Comparison of ENCODE assay signal across 9 cellular contexts in genomic region chr9:120873512-120873911, GRCh38. TPM values are rescaled to one million over a fixed set of nuclear protein-coding genes. Genes with fewer than 3 reads are reported as not detected.
DNase-seq lines count a peak whose midpoint lies in the region; ATAC-seq and TF ChIP-seq lines count a peak whose summit lies in the region.
"Had no signal": no experiment of that assay in that cellular context is flagged by ENCODE, and none has a peak within 500 bp of the region (broad histone marks: within the 10 kb centered on the region; RNA-seq: fewer than 3 reads in every experiment).

No MANE protein-coding gene starts in this region.

- no peaks in the 10 kb centered on the region for H3K9me2 ChIP-seq in MM.1S (replicated peaks; ENCODE audit: insufficient read depth, low read length)

- peak overlapping the region; percentile 99 for H3K4me2 ChIP-seq in MM.1S (ENCODE audit: low read depth, low read length)

- H3K9ac ChIP-seq in MM.1S (ENCODE audit: low read length): peak overlapping the region; percentile 68

- no peak for ATAC-seq in memory B cell (ENCODE audit: low read depth)
- ATAC-seq in GM18511 (IDR thresholded peaks at IDR 0.05; ENCODE audit: unreplicated experiment): no peak

- DNase-seq in ELF-1 (ENCODE audit: low read depth, low spot score) (peak; percentile 85), MM.1S (peak; percentile 86), memory B cell (ENCODE audit: low spot score in 2 of 2) (no peak), COR-L47 (lab: John Stamatoyannopoulos, UW) (no peak), sigmoid colon (no peak)
- DNase-seq in activated naive CD8-positive, alpha-beta T cell treated with anti-CD3 and anti-CD28 coated beads for 36 hours: no peak
- DNase-seq in activated CD4-positive, CD25-positive, alpha-beta regulatory T cell treated with anti-CD3 and anti-CD28 coated beads, Interleukin-2, amount 50 U/mL, for 72 hours: no peak

- peaks cover 73% of the 10 kb centered on the region for H3F3A ChIP-seq in MM.1S (ENCODE audit: insufficient read depth, low read length)

- peak overlapping the region; percentile 93 for H3K27ac Mint-ChIP-seq in activated naive CD8-positive, alpha-beta T cell treated with anti-CD3 and anti-CD28 coated beads for 36 hours
- H3K27ac Mint-ChIP-seq in memory B cell: peak overlapping the region; percentile 21
- H3K27ac Mint-ChIP-seq: mesothelial cell of epicardium had no signal

- 40 to 63% methylated on average over 4 of the region's 4 CpGs for WGBS in sigmoid colon, 2 donors

- no peaks in the 10 kb centered on the region for H3K9me3 Mint-ChIP-seq in activated naive CD8-positive, alpha-beta T cell treated with anti-CD3 and anti-CD28 coated beads for 36 hours
- no peaks in the 10 kb centered on the region for H3K9me3 Mint-ChIP-seq in memory B cell
- H3K9me3 Mint-ChIP-seq: mesothelial cell of epicardium had no signal

- intact Hi-C loops in sigmoid colon (cut with DNase I): loop anchor here (10.0 kb wide), 1 partner anchor 201 kb away; the partner anchor contains the start of gene CNTRL

- no peaks in the 10 kb centered on the region for H4K20me1 ChIP-seq in MM.1S (ENCODE audit: insufficient read depth, low read length)

- H3K9me3 ChIP-seq in MM.1S (replicated peaks; ENCODE audit: insufficient read depth, low read length): no peaks in the 10 kb centered on the region
- H3K9me3 ChIP-seq in sigmoid colon: no peaks in the 10 kb centered on the region

- peak overlapping the region; percentile 1 for H3K4me3 Mint-ChIP-seq in activated naive CD8-positive, alpha-beta T cell treated with anti-CD3 and anti-CD28 coated beads for 36 hours
- H3K4me3 Mint-ChIP-seq in memory B cell: no peak overlapping the region
- H3K4me3 Mint-ChIP-seq: mesothelial cell of epicardium had no signal

- H3K4me1 Mint-ChIP-seq in activated naive CD8-positive, alpha-beta T cell treated with anti-CD3 and anti-CD28 coated beads for 36 hours: peaks cover 70% of the 10 kb centered on the region
- peaks cover 20% of the 10 kb centered on the region for H3K4me1 Mint-ChIP-seq in memory B cell

- 0 out of 2 replicates have a peak, but pooled peaks cover 10% of the 10 kb centered on the region for H3K36me3 ChIP-seq in MM.1S (replicated peaks; ENCODE audit: insufficient read depth, low read length)
- H3K36me3 ChIP-seq in sigmoid colon: peaks cover 0 to 23% (median 0%) of the 10 kb centered on the region in 4 donors

- H3K27me3 ChIP-seq in MM.1S (replicated peaks; ENCODE audit: insufficient read depth, low read length) (no peaks in the 10 kb centered on the region), sigmoid colon (no peaks in the 10 kb centered on the region)

- no peak for TF ChIP-seq EP300 in sigmoid colon (IDR thresholded peaks at IDR 0.05)

- peak overlapping the region; percentile 30; the same call in 1 of the 2 replicates for H3K4me3 ChIP-seq in MM.1S (ENCODE audit: low read length)
- H3K4me3 ChIP-seq in sigmoid colon: no peak overlapping the region

- no peaks in the 10 kb centered on the region for H3K27me3 Mint-ChIP-seq in activated naive CD8-positive, alpha-beta T cell treated with anti-CD3 and anti-CD28 coated beads for 36 hours
- peaks cover 2% of the 10 kb centered on the region for H3K27me3 Mint-ChIP-seq in memory B cell

- peaks cover 38% of the 10 kb centered on the region for H3K79me2 ChIP-seq in MM.1S (ENCODE audit: low read length)

- no peak overlapping the region for H2AFZ ChIP-seq in MM.1S (ENCODE audit: low read length)

- peaks cover 72% of the 10 kb centered on the region for H3K36me3 Mint-ChIP-seq in activated naive CD8-positive, alpha-beta T cell treated with anti-CD3 and anti-CD28 coated beads for 36 hours
- no peaks in the 10 kb centered on the region for H3K36me3 Mint-ChIP-seq in memory B cell

- no peak for TF ChIP-seq POLR2A in sigmoid colon (IDR thresholded peaks at IDR 0.05)

- H3K4me1 ChIP-seq in MM.1S (ENCODE audit: low read length): peaks cover 55% of the 10 kb centered on the region
- H3K4me1 ChIP-seq in sigmoid colon: peaks cover 0 to 24% (median 20%) of the 10 kb centered on the region in 4 donors

- H3K27ac ChIP-seq in MM.1S (ENCODE audit: low read length): peak overlapping the region; percentile 97
- H3K27ac ChIP-seq in sigmoid colon: no peak overlapping the region

- TF ChIP-seq CTCF in MM.1S (IDR thresholded peaks at IDR 0.05; ENCODE audit: low read length) (no peak), sigmoid colon (IDR thresholded peaks at IDR 0.05) (no peak)

RNA-seq across cellular contexts. Expression of gene PHF19, which starts 3.5 kb away (rescaled TPM):
- total RNA-seq in activated naive CD8-positive, alpha-beta T cell treated with anti-CD3 and anti-CD28 coated beads for 36 hours: 100 to 1,000 TPM; 216 to 226 TPM
- 10 to 100 TPM; 22.5 to 32.7 (median 31.6) TPM for total RNA-seq in sigmoid colon
- 10 to 100 TPM; 10.2 to 38.2 (median 10.6) TPM for polyA plus RNA-seq in sigmoid colon

RNA-seq across cellular contexts. Expression of gene PSMD5, which starts 30.8 kb away (rescaled TPM):
- total RNA-seq in activated naive CD8-positive, alpha-beta T cell treated with anti-CD3 and anti-CD28 coated beads for 36 hours: 10 to 100 TPM; 69.0 to 69.3 TPM
- total RNA-seq in sigmoid colon: 10 to 100 TPM; 28.6 to 42.6 (median 37.8) TPM
- 10 to 100 TPM; 13.2 to 22.9 (median 17.0) TPM for polyA plus RNA-seq in sigmoid colon

RNA-seq across cellular contexts. Expression of gene TRAF1, which starts 53.1 kb away (rescaled TPM):
- total RNA-seq in activated naive CD8-positive, alpha-beta T cell treated with anti-CD3 and anti-CD28 coated beads for 36 hours: 100 to 1,000 TPM; 169 to 170 TPM
- total RNA-seq in sigmoid colon: 1 to 10 TPM; 4.4 to 8.0 (median 5.0) TPM
- polyA plus RNA-seq in sigmoid colon: 10 to 100 TPM in 1 of 3 donors, under 1 TPM in 2; 0.46 to 10.0 (median 0.60) TPM

Comparison
In these comparisons a context has a peak if more than half of its experiments do, and no peak if none do; other contexts are left out.
1. DNase-seq: peak in ELF-1 (single experiment) and MM.1S (single experiment); none in activated naive CD8-positive, alpha-beta T cell treated with anti-CD3 and anti-CD28 coated beads for 36 hours (single experiment), memory B cell (0 of 2), activated CD4-positive, CD25-positive, alpha-beta regulatory T cell treated with anti-CD3 and anti-CD28 coated beads, Interleukin-2, amount 50 U/mL, for 72 hours (single experiment), COR-L47 (single experiment) and sigmoid colon (single experiment).
2. RNA of gene PHF19, which starts 3.5 kb away (total RNA-seq): 216 to 226 TPM in activated naive CD8-positive, alpha-beta T cell treated with anti-CD3 and anti-CD28 coated beads for 36 hours; 22.5 to 32.7 TPM in sigmoid colon; every median in the first group is over 4 times any median in the second.
3. RNA of gene TRAF1, which starts 53.1 kb away (total RNA-seq): 169 to 170 TPM in activated naive CD8-positive, alpha-beta T cell treated with anti-CD3 and anti-CD28 coated beads for 36 hours; 4.4 to 8.0 TPM in sigmoid colon; every median in the first group is over 10 times any median in the second.